8 cellular contexts compared by ENCODE assay signal in genomic region chr20:32282461-32282860, GRCh38. TPM values are rescaled to one million over a fixed set of nuclear protein-coding genes. Genes with fewer than 3 reads are reported as not detected.
DNase-seq lines count a peak whose midpoint lies in the region; ATAC-seq lines count a peak whose summit lies in the region.

No MANE protein-coding gene starts in this region.

- POLR2A ChIA-PET in naive thymus-derived CD8-positive, alpha-beta T cell (lab: Charles Lee) = no interaction called here

- no peaks in the 10 kb centered on the region for H3K27me3 Mint-ChIP-seq in activated naive CD8-positive, alpha-beta T cell treated with anti-CD3 and anti-CD28 coated beads for 36 hours
- no peaks in the 10 kb centered on the region for H3K27me3 Mint-ChIP-seq in naive thymus-derived CD8-positive, alpha-beta T cell

- ATAC-seq in naive thymus-derived CD8-positive, alpha-beta T cell = no peak
- ATAC-seq in HG03520 (IDR thresholded peaks at IDR 0.05; ENCODE audit: unreplicated experiment) = no peak

- H3K4me1 Mint-ChIP-seq in activated naive CD8-positive, alpha-beta T cell treated with anti-CD3 and anti-CD28 coated beads for 36 hours = peaks cover 64% of the 10 kb centered on the region
- H3K4me1 Mint-ChIP-seq in naive thymus-derived CD8-positive, alpha-beta T cell = peaks cover 24 to 76% (median 59%) of the 10 kb centered on the region in 4 donors

- peak; percentile 93 for DNase-seq in DMS79 treated with DMSO at 0.1 percent for 48 hours (lab: John Stamatoyannopoulos, UW)
- peak; percentile 73 for DNase-seq in NCI-H2029 treated with DMSO at 0.1 percent for 48 hours (lab: John Stamatoyannopoulos, UW)
- DNase-seq in activated naive CD8-positive, alpha-beta T cell treated with anti-CD3 and anti-CD28 coated beads for 36 hours = no peak
- no peak for DNase-seq in naive thymus-derived CD8-positive, alpha-beta T cell
- no peak for DNase-seq in HCEC 1CT
- DNase-seq in SK-N-DZ (ENCODE audit: low spot score) = no peak
- no peak for DNase-seq in GM03348 (ENCODE audit: low spot score)

- H3K4me3 Mint-ChIP-seq in activated naive CD8-positive, alpha-beta T cell treated with anti-CD3 and anti-CD28 coated beads for 36 hours = peak overlapping the region; percentile 4
- no peak overlapping the region for H3K4me3 Mint-ChIP-seq in naive thymus-derived CD8-positive, alpha-beta T cell

- H3K9me3 Mint-ChIP-seq in activated naive CD8-positive, alpha-beta T cell treated with anti-CD3 and anti-CD28 coated beads for 36 hours = no peaks in the 10 kb centered on the region
- no peaks in the 10 kb centered on the region for H3K9me3 Mint-ChIP-seq in naive thymus-derived CD8-positive, alpha-beta T cell

- H3K27ac Mint-ChIP-seq in activated naive CD8-positive, alpha-beta T cell treated with anti-CD3 and anti-CD28 coated beads for 36 hours = no peak overlapping the region
- peak overlapping the region in 6 of 10 donors; percentile 14 to 84 (median 28) for H3K27ac Mint-ChIP-seq in naive thymus-derived CD8-positive, alpha-beta T cell

- peaks cover 48% of the 10 kb centered on the region for H3K36me3 Mint-ChIP-seq in activated naive CD8-positive, alpha-beta T cell treated with anti-CD3 and anti-CD28 coated beads for 36 hours
- H3K36me3 Mint-ChIP-seq in naive thymus-derived CD8-positive, alpha-beta T cell = peaks cover 0 to 8% (median 0%) of the 10 kb centered on the region in 3 donors

RNA-seq across cellular contexts. Expression of gene KIF3B, which starts 5.0 kb away (rescaled TPM):
- 10 to 100 TPM; 36.2 to 36.5 TPM for total RNA-seq in activated naive CD8-positive, alpha-beta T cell treated with anti-CD3 and anti-CD28 coated beads for 36 hours
- total RNA-seq in naive thymus-derived CD8-positive, alpha-beta T cell = 10 to 100 TPM in 1 of 2 experiments, 1 to 10 TPM in 1; 9.5 to 11.4 TPM
- polyA plus RNA-seq in naive thymus-derived CD8-positive, alpha-beta T cell = 1 to 10 TPM; 2.2 to 3.2 (median 2.2) TPM
- polyA plus RNA-seq in SK-N-DZ (2014; cell fraction: cytosol; rRNA removed) = 11.5 and 11.9 TPM in 2 replicates
- polyA plus RNA-seq in SK-N-DZ (2014; cell fraction: nucleus; rRNA removed) = 3.7 and 5.4 TPM in 2 replicates

Comparison
In these comparisons a context has a peak if more than half of its experiments do, and no peak if none do; other contexts are left out.
1. DNase-seq: peak in DMS79 treated with DMSO at 0.1 percent for 48 hours (single experiment) and NCI-H2029 treated with DMSO at 0.1 percent for 48 hours (single experiment); none in activated naive CD8-positive, alpha-beta T cell treated with anti-CD3 and anti-CD28 coated beads for 36 hours (single experiment), naive thymus-derived CD8-positive, alpha-beta T cell (0 of 10), HCEC 1CT (single experiment), SK-N-DZ (single experiment) and GM03348 (single experiment).